In the genomic region with DNA sequence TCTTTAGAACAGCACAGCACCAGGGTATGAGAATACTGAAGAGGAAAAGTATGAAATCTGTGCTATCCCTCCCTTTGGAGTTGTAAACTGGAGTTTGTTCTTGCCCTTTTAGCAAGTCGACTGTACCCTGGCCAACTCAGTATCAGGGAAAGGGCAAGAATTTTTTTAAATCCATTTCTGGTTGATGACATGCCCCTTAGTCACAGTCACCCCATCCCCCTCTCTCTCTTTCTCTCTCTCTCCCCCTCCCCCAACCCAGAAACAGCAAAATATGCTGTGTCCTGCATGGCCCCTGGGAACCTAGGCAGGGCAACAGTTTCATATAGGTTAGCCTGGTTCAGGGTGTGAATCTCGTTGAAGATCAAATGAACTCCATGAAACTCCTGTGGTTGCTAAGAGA, we compare ENCODE assay signal across 1 cellular context.
TF ChIP-seq lines count a peak whose summit lies in the region.

No MANE protein-coding gene starts in this region.

TF ChIP-seq in GM23338, 12 proteins besides CTCF, POLR2A, EP300 and RAD21 (continued from another document):
- TF ChIP-seq ZNF462 (CRISPR knock-in tag; IDR thresholded peaks at IDR 0.05) (no peak), ZNF331 (CRISPR knock-in tag; IDR thresholded peaks at IDR 0.05; ENCODE audit: low read depth) (no peak), CREB1 (CRISPR knock-in tag; IDR thresholded peaks at IDR 0.05; ENCODE audit: low read depth) (no peak), REST (IDR thresholded peaks at IDR 0.05; ENCODE audit: unreplicated experiment) (no peak), STAT1 (IDR thresholded peaks at IDR 0.05; ENCODE audit: unreplicated experiment) (no peak), NANOG (IDR thresholded peaks at IDR 0.05; ENCODE audit: borderline replicate concordance) (no peak), JUNB (IDR thresholded peaks at IDR 0.05; ENCODE audit: unreplicated experiment) (no peak), POLR2AphosphoS5 (IDR thresholded peaks at IDR 0.05; ENCODE audit: low read depth) (no peak), ZNF114 (CRISPR knock-in tag; IDR thresholded peaks at IDR 0.05) (no peak)
TF ChIP-seq in GM23338: peak in this region for 0.
